In genomic region chr6:148316308-148316707, GRCh38 we compare ENCODE assay signal across 28 cellular contexts. TPM values are rescaled to one million over a fixed set of nuclear protein-coding genes. Genes with fewer than 3 reads are reported as not detected.
DNase-seq lines count a peak whose midpoint lies in the region; ATAC-seq, FAIRE-seq and TF ChIP-seq lines count a peak whose summit lies in the region.
"Had no signal": no experiment of that assay in that cellular context is flagged by ENCODE, and none has a peak within 500 bp of the region (broad histone marks: within the 10 kb centered on the region; RNA-seq: fewer than 3 reads in every experiment).

No MANE protein-coding gene starts in this region.

- whole genome bisulfite sequencing in right cardiac atrium, result 43% methylated on average over 5 of the region's 5 CpGs
- WGBS in GM23248 (ENCODE audit: low coverage in 1 of 2, low lambda C conversion rate in 2 of 2, missing lambda C conversion rate in 2 of 2), 2 experiments, result 79 to 80% methylated on average over 5 of the region's 5 CpGs

- no peak for TF ChIP-seq CTCF in A673 (conservative IDR thresholded peaks at IDR 0.05; ENCODE audit: low read depth, low read length)
- no peak for TF ChIP-seq CTCF in brain microvascular endothelial cell (IDR thresholded peaks at IDR 0.05; ENCODE audit: low read depth, low read length, missing control alignments)
- no peak for TF ChIP-seq CTCF in coronary artery (IDR thresholded peaks at IDR 0.05)

- H3K9me3 ChIP-seq in A673 (ENCODE audit: low read depth, low read length, poor library complexity, severe bottlenecking), result no peaks in the 10 kb centered on the region
- no peaks in the 10 kb centered on the region for H3K9me3 ChIP-seq in right cardiac atrium (ENCODE audit: control insufficient read depth, low read length)
- no peaks in the 10 kb centered on the region for H3K9me3 ChIP-seq in GM23248 (ENCODE audit: low read depth)
- H3K9me3 ChIP-seq: upper lobe of right lung had no signal

- no peak overlapping the region for H3K4me2 ChIP-seq in GM23248 (ENCODE audit: unreplicated experiment)
- H3K4me2 ChIP-seq: GM23338, KMS-11 had no signal

- peaks cover 7% of the 10 kb centered on the region for H3K4me1 ChIP-seq in A673 (ENCODE audit: insufficient read depth, low read length, poor library complexity, severe bottlenecking)
- no peaks in the 10 kb centered on the region for H3K4me1 ChIP-seq in right cardiac atrium (ENCODE audit: control insufficient read depth, insufficient read depth, low read length)
- H3K4me1 ChIP-seq in GM23248 (ENCODE audit: insufficient read depth), result peaks cover 13% of the 10 kb centered on the region
- H3K4me1 ChIP-seq: upper lobe of right lung had no signal

- no peak overlapping the region for H3K9ac ChIP-seq in GM23248
- H3K9ac ChIP-seq: KMS-11 had no signal

- H3F3A ChIP-seq in GM23248 (ENCODE audit: insufficient read depth), result peaks cover 13% of the 10 kb centered on the region

- POLR2A ChIA-PET in A673 (lab: Charles Lee; ENCODE audit: low non-redundant PET), result no interaction called here

- no peak overlapping the region for H2AFZ ChIP-seq in GM23248
- H2AFZ ChIP-seq: GM23338 had no signal

- H3K36me3 ChIP-seq in A673 (ENCODE audit: insufficient read depth, low read length, poor library complexity, severe bottlenecking) (no peaks in the 10 kb centered on the region), brain microvascular endothelial cell (replicated peaks) (no peaks in the 10 kb centered on the region), GM23248 (ENCODE audit: low read depth) (peaks cover 15% of the 10 kb centered on the region)
- H3K36me3 ChIP-seq: upper lobe of right lung had no signal

- ATAC-seq in right cardiac atrium, result peak; percentile 50 to 59
- ATAC-seq: activated CD8-positive, alpha-beta T cell treated with anti-CD3 and anti-CD28 coated beads, Interleukin-2, amount 10 ng/mL, durations not matched to agents 7 days and 5 days; GM12878; GM23338; sciatic nerve; upper lobe of right lung had no signal

- H3K9me2 ChIP-seq in GM23248 (ENCODE audit: insufficient read depth), result no peaks in the 10 kb centered on the region

- no TSS peak for BruUV-seq in A673 (replicated peaks; lab: Mats Ljungman, UMichigan)

- DNase-seq in A673 (ENCODE audit: low spot score), result peak; percentile 38
- DNase-seq in DMS153 treated with DMSO at 0.1 percent for 48 hours (lab: John Stamatoyannopoulos, UW; ENCODE audit: unreplicated experiment), result peak; percentile 48
- no peak for DNase-seq in brain microvascular endothelial cell
- no peak for DNase-seq in right cardiac atrium
- no peak for DNase-seq in SW 1271 (lab: John Stamatoyannopoulos, UW)
- no peak for DNase-seq in coronary artery (ENCODE audit: low spot score)
- no peak for DNase-seq in GM23248
- DNase-seq in urothelium cell line (ENCODE audit: low spot score), result no peak
- DNase-seq: activated CD8-positive, alpha-beta T cell treated with anti-CD3 and anti-CD28 coated beads, Interleukin-2, amount 10 ng/mL, durations not matched to agents 7 days and 5 days; activated effector memory CD4-positive, alpha-beta T cell treated with anti-CD3 and anti-CD28 coated beads, Interleukin-2, amount 50 U/mL, for 16 hours; activated naive CD8-positive, alpha-beta T cell treated with anti-CD3 and anti-CD28 coated beads, Interleukin-2, amount 10 ng/mL, durations not matched to agents 7 days and 5 days; C1 segment of cervical spinal cord; Calu3; effector CD4-positive, alpha-beta T cell; HFFc6; NCI-H526 treated with DMSO at 0.1 percent for 48 hours; posterior cingulate gyrus; stimulated activated CD4-positive, alpha-beta T cell treated with anti-CD3 and anti-CD28 coated beads, Interleukin-12 subunit alpha, Interleukin-12 subunit beta, amount 100 ng/mL, for 4 hours; stimulated activated CD4-positive, alpha-beta T cell treated with anti-CD3 and anti-CD28 coated beads, Interleukin-4, amount 100 ng/mL, for 1 hour; T-helper 2 cell; upper lobe of right lung had no signal

- no peaks in the 10 kb centered on the region for H4K20me1 ChIP-seq in GM23248 (ENCODE audit: insufficient read depth)

- H3K79me2 ChIP-seq in GM23248 (ENCODE audit: insufficient read depth), result peaks cover 89% of the 10 kb centered on the region

- no peak overlapping the region for H3K27ac ChIP-seq in A673 (ENCODE audit: low read depth, low read length, poor library complexity, severe bottlenecking)
- H3K27ac ChIP-seq in brain microvascular endothelial cell, result peak overlapping the region; percentile 62
- no peak overlapping the region for H3K27ac ChIP-seq in right cardiac atrium (ENCODE audit: low read length)
- no peak overlapping the region for H3K27ac ChIP-seq in coronary artery
- H3K27ac ChIP-seq in GM23248, result no peak overlapping the region
- H3K27ac ChIP-seq: epithelial cell of prostate, KMS-11, upper lobe of right lung had no signal

- H3K27me3 ChIP-seq in A673 (replicated peaks; ENCODE audit: insufficient read depth, low read depth, low read length, poor library complexity), result no peaks in the 10 kb centered on the region
- no peaks in the 10 kb centered on the region for H3K27me3 ChIP-seq in brain microvascular endothelial cell (replicated peaks)
- no peaks in the 10 kb centered on the region for H3K27me3 ChIP-seq in right cardiac atrium (ENCODE audit: control insufficient read depth, insufficient read depth)
- no peaks in the 10 kb centered on the region for H3K27me3 ChIP-seq in GM23248 (replicated peaks; ENCODE audit: insufficient read depth)
- H3K27me3 ChIP-seq: upper lobe of right lung had no signal

- in situ Hi-C loops in brain microvascular endothelial cell (cut with HindIII; ENCODE audit: low pct_ligation_motif_present, low sequenced_read_pairs) (no loop called here), GM23248 (cut with MboI) (no loop called here)

- no peak for FAIRE-seq in urothelium cell line (lab: Jason Lieb, UNC)
- FAIRE-seq: astrocyte, GM12878 had no signal

- intact Hi-C loops in A673 (cut with micrococcal nuclease; ENCODE audit: unreplicated experiment), result no loop called here
- intact Hi-C loops in right cardiac atrium (cut with DNase I), result no loop called here

- CTCF ChIA-PET in A673 (lab: Charles Lee), result no interaction called here

- H3K4me3 ChIP-seq in A673 (ENCODE audit: low read depth, low read length, poor library complexity, severe bottlenecking), result no peak overlapping the region
- H3K4me3 ChIP-seq in brain microvascular endothelial cell (ENCODE audit: low read depth, low read length), result no peak overlapping the region
- no peak overlapping the region for H3K4me3 ChIP-seq in right cardiac atrium (ENCODE audit: low read length)
- no peak overlapping the region for H3K4me3 ChIP-seq in coronary artery
- no peak overlapping the region for H3K4me3 ChIP-seq in GM23248
- H3K4me3 ChIP-seq: GM12878, GM23338, lung, upper lobe of right lung had no signal

RNA-seq across cellular contexts. Expression of gene SASH1, which starts 26.3 kb away (rescaled TPM):
- 19.2 and 21.7 TPM in 2 replicates for total RNA-seq in A673 (2021)
- total RNA-seq in right cardiac atrium, result 10 to 100 TPM; 25.3 to 33.2 (median 29.5) TPM
- polyA plus RNA-seq in right cardiac atrium, result 14.1 TPM
- 89.7 and 99.0 TPM in 2 replicates for total RNA-seq in GM23248 (2014; rRNA removed; shearing (Covaris generic))
- 68.5 and 69.1 TPM in 2 replicates for polyA plus RNA-seq in GM23248 (2016; fragmentation: Nextera tagmentation; extraction: Ambion mirVana)
- total RNA-seq: activated CD8-positive, alpha-beta T cell treated with anti-CD3 and anti-CD28 coated beads, Interleukin-2, amount 10 ng/mL, durations not matched to agents 7 days and 5 days; activated naive CD8-positive, alpha-beta T cell treated with anti-CD3 and anti-CD28 coated beads, Interleukin-2, amount 10 ng/mL, durations not matched to agents 7 days and 5 days had no signal

Comparison
In these comparisons a context has a peak if more than half of its experiments do, and no peak if none do; other contexts are left out.
1. DNase-seq: peak in A673 (single experiment) and DMS153 treated with DMSO at 0.1 percent for 48 hours (single experiment); none in brain microvascular endothelial cell (single experiment), right cardiac atrium (0 of 3), SW 1271 (0 of 2), coronary artery (single experiment), GM23248 (single experiment) and urothelium cell line (single experiment).